22 cellular contexts compared by ENCODE assay signal in genomic region chr6:19121516-19121915, GRCh38.
DNase-seq lines count a peak whose midpoint lies in the region; ATAC-seq, FAIRE-seq and TF ChIP-seq lines count a peak whose summit lies in the region.
"Had no signal": no experiment of that assay in that cellular context is flagged by ENCODE, and none has a peak within 500 bp of the region (broad histone marks: within the 10 kb centered on the region; RNA-seq: fewer than 3 reads in every experiment).

No MANE protein-coding gene starts in this region.

- TF ChIP-seq CTCF in type B pancreatic cell (conservative IDR thresholded peaks at IDR 0.05): no peak
- no peak for TF ChIP-seq CTCF in GM13977 (IDR thresholded peaks at IDR 0.05; ENCODE audit: extremely low read depth, insufficient read depth, missing control alignments)
- no peak for TF ChIP-seq CTCF in prostate gland (IDR thresholded peaks at IDR 0.05)

- H3K27me3 Mint-ChIP-seq in type B pancreatic cell: no peaks in the 10 kb centered on the region
- H3K27me3 Mint-ChIP-seq: B cell had no signal

- H3K4me3 Mint-ChIP-seq in type B pancreatic cell: peak overlapping the region; percentile 5
- H3K4me3 Mint-ChIP-seq: B cell; CD8-positive, alpha-beta T cell; GM23338; HFFc6 had no signal

- H3K27me3 ChIP-seq in prostate gland (replicated peaks; ENCODE audit: insufficient read depth): no peaks in the 10 kb centered on the region
- H3K27me3 ChIP-seq in effector memory CD4-positive, alpha-beta T cell (replicated peaks; ENCODE audit: control insufficient read depth, insufficient read depth, low read length, poor library complexity, severe bottlenecking): no peaks in the 10 kb centered on the region
- H3K27me3 ChIP-seq: BLaER1 treated with 17β-estradiol and CSF1 and Interleukin-3, amounts not matched to agents 10 nM and 100 nM had no signal

- H3K36me3 ChIP-seq in prostate gland: no peaks in the 10 kb centered on the region
- no peaks in the 10 kb centered on the region for H3K36me3 ChIP-seq in effector memory CD4-positive, alpha-beta T cell (ENCODE audit: control insufficient read depth, insufficient read depth, low read length)
- H3K36me3 ChIP-seq: BLaER1 treated with 17β-estradiol and CSF1 and Interleukin-3, amounts not matched to agents 10 nM and 100 nM had no signal

- TF ChIP-seq POLR2A in prostate gland (IDR thresholded peaks at IDR 0.05): no peak

- H3K9me3 ChIP-seq in prostate gland: no peaks in the 10 kb centered on the region
- H3K9me3 ChIP-seq in effector memory CD4-positive, alpha-beta T cell (ENCODE audit: control insufficient read depth, low read length): no peaks in the 10 kb centered on the region
- H3K9me3 ChIP-seq: BLaER1 treated with 17β-estradiol and CSF1 and Interleukin-3, amounts not matched to agents 10 nM and 100 nM had no signal

- H3K4me1 Mint-ChIP-seq in type B pancreatic cell (ENCODE audit: unreplicated experiment): peaks cover 6% of the 10 kb centered on the region
- H3K4me1 Mint-ChIP-seq: B cell, GM23338 had no signal

- no peak overlapping the region for H3K4me3 ChIP-seq in prostate gland
- H3K4me3 ChIP-seq in effector memory CD4-positive, alpha-beta T cell (ENCODE audit: insufficient read depth, low read depth, low read length, poor library complexity, severe bottlenecking): no peak overlapping the region
- H3K4me3 ChIP-seq: BLaER1 treated with 17β-estradiol and CSF1 and Interleukin-3, amounts not matched to agents 10 nM and 100 nM; GM12878; GM23338; K562 had no signal

- in situ Hi-C loops in GM13977 (cut with MboI; ENCODE audit: low pct_unique_long_range_greater_than_20kb, low sequenced_read_pairs, unreplicated experiment): no loop called here

- FAIRE-seq in RCC 7860 (lab: Jason Lieb, UNC): no peak
- FAIRE-seq: GM12878, HTR-8/SVneo, K562 had no signal

- intact Hi-C loops in prostate gland (cut with DNase I): no loop called here

- H3K27ac Mint-ChIP-seq in type B pancreatic cell: peak overlapping the region; percentile 61
- H3K27ac Mint-ChIP-seq: B cell; CD8-positive, alpha-beta T cell; GM23338; HFFc6 had no signal

- H3K9me3 Mint-ChIP-seq in type B pancreatic cell: peaks cover 15% of the 10 kb centered on the region
- H3K9me3 Mint-ChIP-seq: GM23338 had no signal

- peaks cover 14% of the 10 kb centered on the region for H3K36me3 Mint-ChIP-seq in type B pancreatic cell
- H3K36me3 Mint-ChIP-seq: CD8-positive, alpha-beta T cell had no signal

- no peak overlapping the region for H3K27ac ChIP-seq in prostate gland
- H3K27ac ChIP-seq in effector memory CD4-positive, alpha-beta T cell (ENCODE audit: insufficient read depth, low read length, poor library complexity, severe bottlenecking): no peak overlapping the region
- H3K27ac ChIP-seq: BLaER1 treated with 17β-estradiol and CSF1 and Interleukin-3, amounts not matched to agents 10 nM and 100 nM had no signal

- no peaks in the 10 kb centered on the region for H3K4me1 ChIP-seq in prostate gland (replicated peaks)
- H3K4me1 ChIP-seq in effector memory CD4-positive, alpha-beta T cell (ENCODE audit: control insufficient read depth, insufficient read depth, low read length, poor library complexity, severe bottlenecking): no peaks in the 10 kb centered on the region
- H3K4me1 ChIP-seq: BLaER1 treated with 17β-estradiol and CSF1 and Interleukin-3, amounts not matched to agents 10 nM and 100 nM had no signal

- peak; percentile 63 for ATAC-seq in HG02981 (IDR thresholded peaks at IDR 0.05; ENCODE audit: unreplicated experiment)
- ATAC-seq: CD8-positive, alpha-beta T cell; GM12878; GM23338; HCT116; K562 had no signal

- DNase-seq in RCC 7860 (ENCODE audit: low spot score) (peak; percentile 14), kidney glomerular epithelial cell (lab: John Stamatoyannopoulos, UW) (peak; percentile 55), type B pancreatic cell (ENCODE audit: extremely low spot score, unreplicated experiment) (no peak), GM13977 (ENCODE audit: low spot score) (no peak), prostate gland (ENCODE audit: low spot score) (no peak)
- DNase-seq in effector memory CD4-positive, alpha-beta T cell: no peak
- DNase-seq: CD8-positive, alpha-beta T cell; DMS 273 treated with DMSO at 0.1 percent for 48 hours; DMS53; DND-41; EL; H7; HFFc6; IMR-90 had no signal

Comparison
In these comparisons a context has a peak if more than half of its experiments do, and no peak if none do; other contexts are left out.
1. DNase-seq: peak in RCC 7860 (single experiment) and kidney glomerular epithelial cell (single experiment); none in type B pancreatic cell (single experiment), GM13977 (single experiment), prostate gland (single experiment) and effector memory CD4-positive, alpha-beta T cell (0 of 3).